1 cellular context compared by ENCODE assay signal in the genomic region with DNA sequence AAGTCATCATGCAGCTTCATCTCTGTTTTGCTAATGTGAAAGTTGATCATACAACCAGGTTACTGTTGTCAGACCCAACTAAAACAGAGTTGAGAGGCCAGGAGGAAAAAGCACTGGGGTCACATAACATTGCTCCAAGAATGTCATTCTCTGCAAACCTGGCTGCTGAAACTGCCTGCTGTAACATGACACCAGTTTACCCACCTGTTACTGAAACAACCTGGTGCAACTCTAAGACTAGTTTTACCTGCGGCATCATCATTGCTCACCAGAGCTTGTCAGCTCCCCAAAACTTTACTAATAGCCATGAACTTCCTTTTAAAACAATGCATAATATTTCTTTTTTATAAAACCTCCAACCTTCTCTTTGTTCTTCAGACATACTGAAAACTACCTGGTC.
TF ChIP-seq lines count a peak whose summit lies in the region.

No MANE protein-coding gene starts in this region.

TF ChIP-seq in HepG2, 621 proteins besides CTCF, POLR2A, EP300 and RAD21 (continued from another document):
- TF ChIP-seq PLRG1 (conservative IDR thresholded peaks at IDR 0.05): no peak
TF ChIP-seq in HepG2: peak in this region for 2.
